Comparison of ENCODE assay signal across 10 cellular contexts in genomic region chr22:39292002-39292401, GRCh38. TPM values are rescaled to one million over a fixed set of nuclear protein-coding genes. Genes with fewer than 3 reads are reported as not detected.
DNase-seq lines count a peak whose midpoint lies in the region; ATAC-seq and TF ChIP-seq lines count a peak whose summit lies in the region.
"Had no signal": no experiment of that assay in that cellular context is flagged by ENCODE, and none has a peak within 500 bp of the region (broad histone marks: within the 10 kb centered on the region; RNA-seq: fewer than 3 reads in every experiment).

No MANE protein-coding gene starts in this region.

- H3K4me1 ChIP-seq in HUES64 (ENCODE audit: insufficient read depth, low read length) (0 out of 2 replicates have a peak, but pooled peaks cover 8% of the 10 kb centered on the region), mesodermal cell (ENCODE audit: control insufficient read depth, insufficient read depth, low read length, poor library complexity, severe bottlenecking) (peaks cover 27% of the 10 kb centered on the region), thoracic aorta (ENCODE audit: control insufficient read depth in 1 of 2, low read depth in 2 of 2) (peaks cover 14 to 36% of the 10 kb centered on the region in 2 donors)

- intact Hi-C loops in dorsolateral prefrontal cortex (cut with DNase I) = no loop called here

- TF ChIP-seq CTCF in dorsolateral prefrontal cortex (IDR thresholded peaks at IDR 0.05 in 54 of 56, conservative IDR thresholded peaks at IDR 0.05 in 2 of 56; ENCODE audit: low read depth in 1 of 56, partially characterized antibody in 56 of 56) (no peak), thoracic aorta (IDR thresholded peaks at IDR 0.05) (no peak)

- DNase-seq in dorsolateral prefrontal cortex (no peak), thoracic aorta (ENCODE audit: low spot score) (no peak), DMS53 (lab: John Stamatoyannopoulos, UW) (no peak), NCI-H187 treated with DMSO at 0.1 percent for 48 hours (lab: John Stamatoyannopoulos, UW) (no peak), hypothalamus (lab: John Stamatoyannopoulos, UW) (no peak)
- no peak for DNase-seq in activated effector memory CD4-positive, alpha-beta T cell treated with anti-CD3 and anti-CD28 coated beads, Interleukin-2, amount 50 U/mL, for 16 hours
- DNase-seq: NCI-H2227 treated with DMSO at 0.1 percent for 48 hours, T-helper 2 cell had no signal

- H3K9ac ChIP-seq in HUES64 (ENCODE audit: low read depth, low read length) = 0 out of 2 replicates have a peak overlapping the region, but pooled peaks have one; percentile 52

- no peaks in the 10 kb centered on the region for H3K27me3 ChIP-seq in HUES64 (ENCODE audit: insufficient read depth, low read length)
- H3K27me3 ChIP-seq in dorsolateral prefrontal cortex = no peaks in the 10 kb centered on the region
- H3K27me3 ChIP-seq in thoracic aorta (replicated peaks; ENCODE audit: insufficient read depth) = no peaks in the 10 kb centered on the region

- H3K27ac ChIP-seq in HUES64 (ENCODE audit: low read depth, low read length) (no peak overlapping the region; the same call in 1 of the 2 replicates), dorsolateral prefrontal cortex (peak overlapping the region in 46 of 59 donors; percentile 0 to 85 (median 56)), mesodermal cell (ENCODE audit: low read depth, low read length, severe bottlenecking) (peak overlapping the region; percentile 24), thoracic aorta (peak overlapping the region; percentile 25 to 53)

- no peak overlapping the region for H3K4me3 ChIP-seq in HUES64 (ENCODE audit: low read length)
- H3K4me3 ChIP-seq in dorsolateral prefrontal cortex = peak overlapping the region in 1 of 59 donors; percentile 8
- H3K4me3 ChIP-seq in mesodermal cell (ENCODE audit: extremely low read depth, insufficient read depth, low read length, poor library complexity, severe bottlenecking) = no peak overlapping the region
- H3K4me3 ChIP-seq in thoracic aorta = no peak overlapping the region

- WGBS in HUES64 = 88% methylated on average over 21 of the region's 21 CpGs
- 89 to 91% methylated on average over 16 to 17 of the region's 21 CpGs for WGBS in mesodermal cell (ENCODE audit: insufficient coverage in 2 of 2), 2 experiments

- H3K9me3 ChIP-seq in HUES64 (ENCODE audit: insufficient read depth, low read depth, low read length) = no peaks in the 10 kb centered on the region
- H3K9me3 ChIP-seq in mesodermal cell (ENCODE audit: control insufficient read depth, low read length) = no peaks in the 10 kb centered on the region
- H3K9me3 ChIP-seq in thoracic aorta = no peaks in the 10 kb centered on the region

- no peak for ATAC-seq in thoracic aorta (ENCODE audit: insufficient number of reproducible peaks, low FRiP score, low read depth)

- H3K36me3 ChIP-seq in HUES64 (ENCODE audit: insufficient read depth, low read length) = no peaks in the 10 kb centered on the region
- no peaks in the 10 kb centered on the region for H3K36me3 ChIP-seq in mesodermal cell (ENCODE audit: control insufficient read depth, insufficient read depth, low read length)
- no peaks in the 10 kb centered on the region for H3K36me3 ChIP-seq in thoracic aorta

RNA-seq across cellular contexts. Expression of gene RPL3, which starts 27.4 kb away (rescaled TPM):
- polyA plus RNA-seq in HUES64 (2013, experiment 1 of 2) = 2,333 TPM
- polyA plus RNA-seq in HUES64 (2013, experiment 2 of 2) = 2,549 TPM
- total RNA-seq in dorsolateral prefrontal cortex (100 to 1,000 TPM; 562 to 963 (median 699) TPM), thoracic aorta (1,000 to 10,000 TPM in 1 of 2 donors, 100 to 1,000 TPM in 1; 908 to 1,235 TPM)
- polyA plus RNA-seq in mesodermal cell (2013, experiment 1 of 2) = 2,523 TPM
- 2,399 TPM for polyA plus RNA-seq in mesodermal cell (2013, experiment 2 of 2)

RNA-seq across cellular contexts. Expression of gene PDGFB, which starts 47.2 kb away (rescaled TPM):
- 1.8 TPM for polyA plus RNA-seq in HUES64 (2013, experiment 1 of 2)
- polyA plus RNA-seq in HUES64 (2013, experiment 2 of 2) = 2.9 TPM
- total RNA-seq in dorsolateral prefrontal cortex (10 to 100 TPM in 111 of 120 experiments, 1 to 10 TPM in 9; 5.1 to 28.8 (median 16.2) TPM), thoracic aorta (10 to 100 TPM; 10.8 to 12.6 TPM)
- polyA plus RNA-seq in mesodermal cell (2013, experiment 1 of 2) = 25.4 TPM
- 17.3 TPM for polyA plus RNA-seq in mesodermal cell (2013, experiment 2 of 2)

RNA-seq across cellular contexts. Expression of gene SYNGR1, which starts 57.8 kb away (rescaled TPM):
- polyA plus RNA-seq in HUES64 (2013, experiment 1 of 2) = 12.3 TPM
- polyA plus RNA-seq in HUES64 (2013, experiment 2 of 2) = 13.8 TPM
- total RNA-seq in dorsolateral prefrontal cortex (100 to 1,000 TPM; 108 to 421 (median 288) TPM), thoracic aorta (10 to 100 TPM in 1 of 2 donors, 1 to 10 TPM in 1; 9.1 to 12.9 TPM)
- polyA plus RNA-seq in mesodermal cell (2013, experiment 1 of 2) = 37.9 TPM
- polyA plus RNA-seq in mesodermal cell (2013, experiment 2 of 2) = 29.3 TPM

Comparison
In these comparisons a context has a peak if more than half of its experiments do, and no peak if none do; other contexts are left out.
1. RNA of gene SYNGR1, which starts 57.8 kb away (total RNA-seq): 108 to 421 TPM in dorsolateral prefrontal cortex; 9.1 to 12.9 TPM in thoracic aorta; every median in the first group is over 4 times any median in the second.